Comparison of ENCODE assay signal across 13 cellular contexts in genomic region chr20:37914367-37914671, GRCh38. TPM values are rescaled to one million over a fixed set of nuclear protein-coding genes. Genes with fewer than 3 reads are reported as not detected.
DNase-seq lines count a peak whose midpoint lies in the region; ATAC-seq and TF ChIP-seq lines count a peak whose summit lies in the region.
"Had no signal": no experiment of that assay in that cellular context is flagged by ENCODE, and none has a peak within 500 bp of the region (broad histone marks: within the 10 kb centered on the region; RNA-seq: fewer than 3 reads in every experiment).

No MANE protein-coding gene starts in this region.

- no peak overlapping the region for H3K27ac ChIP-seq in BLaER1 treated with 17β-estradiol and CSF1 and Interleukin-3, amounts not matched to agents 10 nM and 100 nM
- H3K27ac ChIP-seq in Karpas-422 (ENCODE audit: low read length) (no peak overlapping the region), dorsolateral prefrontal cortex (peak overlapping the region in 3 of 59 donors; percentile 10 to 43 (median 23))

- H3K27me3 ChIP-seq in BLaER1 treated with 17β-estradiol and CSF1 and Interleukin-3, amounts not matched to agents 10 nM and 100 nM, result peaks cover 41 to 85% (median 71%) of the 10 kb centered on the region in 11 experiments
- no peaks in the 10 kb centered on the region for H3K27me3 ChIP-seq in Karpas-422 (ENCODE audit: low read length)
- peaks cover 0 to 75% (median 8%) of the 10 kb centered on the region in 45 donors for H3K27me3 ChIP-seq in dorsolateral prefrontal cortex

- no peak for TF ChIP-seq CTCF in dorsolateral prefrontal cortex (IDR thresholded peaks at IDR 0.05 in 54 of 56, conservative IDR thresholded peaks at IDR 0.05 in 2 of 56; ENCODE audit: low read depth in 1 of 56, partially characterized antibody in 56 of 56)
- TF ChIP-seq CTCF in omental fat pad (IDR thresholded peaks at IDR 0.05), result no peak

- DNase-seq in Karpas-422, result no peak
- no peak for DNase-seq in dorsolateral prefrontal cortex
- DNase-seq in natural killer cell treated with Interleukin-12 subunit alpha and Interleukin-12 subunit beta and Interleukin-15 and Interleukin-18, amount 100 ng/mL, for 72 hours (ENCODE audit: low spot score), result no peak
- DNase-seq in omental fat pad (ENCODE audit: low spot score), result no peak
- no peak for DNase-seq in SHP77 treated with DMSO at 0.1 percent for 48 hours (lab: John Stamatoyannopoulos, UW)
- DNase-seq in activated CD4-positive, CD25-positive, alpha-beta regulatory T cell (lab: John Stamatoyannopoulos, UW), result no peak
- DNase-seq: amniotic stem cell; effector CD8-positive, alpha-beta T cell; left colon; MV-4-11; PC-3 had no signal

- peaks cover 0 to 26% of the 10 kb centered on the region in 2 donors for H3K27me3 Mint-ChIP-seq in natural killer cell treated with Interleukin-12 subunit alpha and Interleukin-12 subunit beta and Interleukin-15 and Interleukin-18, amount 100 ng/mL, for 72 hours

- H3K9me3 Mint-ChIP-seq in natural killer cell treated with Interleukin-12 subunit alpha and Interleukin-12 subunit beta and Interleukin-15 and Interleukin-18, amount 100 ng/mL, for 72 hours, result no peaks in the 10 kb centered on the region

- H3K9me3 ChIP-seq in BLaER1 treated with 17β-estradiol and CSF1 and Interleukin-3, amounts not matched to agents 10 nM and 100 nM (replicated peaks in 1 of 11), result no peaks in the 10 kb centered on the region
- H3K9me3 ChIP-seq in Karpas-422 (ENCODE audit: low read length), result no peaks in the 10 kb centered on the region

- no peak overlapping the region for H3K4me3 ChIP-seq in BLaER1 treated with 17β-estradiol and CSF1 and Interleukin-3, amounts not matched to agents 10 nM and 100 nM
- no peak overlapping the region for H3K4me3 ChIP-seq in Karpas-422 (ENCODE audit: low read length)
- H3K4me3 ChIP-seq in dorsolateral prefrontal cortex, result peak overlapping the region in 32 of 59 donors; percentile 4 to 58 (median 44)

- no peaks in the 10 kb centered on the region for H3K36me3 Mint-ChIP-seq in natural killer cell treated with Interleukin-12 subunit alpha and Interleukin-12 subunit beta and Interleukin-15 and Interleukin-18, amount 100 ng/mL, for 72 hours

- no peaks in the 10 kb centered on the region for H3K9me2 ChIP-seq in Karpas-422 (replicated peaks; ENCODE audit: insufficient read depth, low read length)

- H3K9ac ChIP-seq in BLaER1 treated with 17β-estradiol and CSF1 and Interleukin-3, amounts not matched to agents 10 nM and 100 nM, result peak overlapping the region in 2 of 11 experiments; percentile 3 to 43; a peak in 1 of 22 replicates
- H3K9ac ChIP-seq in Karpas-422 (ENCODE audit: low read length), result 0 out of 2 replicates have a peak overlapping the region, but pooled peaks have one; percentile 8

- ATAC-seq in natural killer cell treated with Interleukin-12 subunit alpha and Interleukin-12 subunit beta and Interleukin-15 and Interleukin-18, amount 100 ng/mL, for 72 hours, result no peak
- ATAC-seq in omental fat pad (ENCODE audit: low FRiP score) (no peak), HG02870 (IDR thresholded peaks at IDR 0.05; ENCODE audit: unreplicated experiment) (no peak)
- ATAC-seq: PC-3 had no signal

- H3K4me1 ChIP-seq in BLaER1 treated with 17β-estradiol and CSF1 and Interleukin-3, amounts not matched to agents 10 nM and 100 nM, result peaks cover 0 to 15% (median 8%) of the 10 kb centered on the region in 10 experiments; a peak in 17 of 20 replicates
- H3K4me1 ChIP-seq in Karpas-422 (ENCODE audit: low read length), result peaks cover 17% of the 10 kb centered on the region

- H3K4me2 ChIP-seq in BLaER1 treated with 17β-estradiol and CSF1 and Interleukin-3, amounts not matched to agents 10 nM and 100 nM, result peak overlapping the region; percentile 34 to 75 (median 59); a peak in 20 of 22 replicates
- H3K4me2 ChIP-seq in Karpas-422 (ENCODE audit: low read depth, low read length, poor library complexity, severe bottlenecking), result peak overlapping the region; percentile 41

- H2AFZ ChIP-seq in Karpas-422 (ENCODE audit: low read length), result no peak overlapping the region

- H3K4me1 Mint-ChIP-seq in natural killer cell treated with Interleukin-12 subunit alpha and Interleukin-12 subunit beta and Interleukin-15 and Interleukin-18, amount 100 ng/mL, for 72 hours (ENCODE audit: low read depth in 2 of 2), result peaks cover 14 to 15% of the 10 kb centered on the region in 2 donors

- H3K36me3 ChIP-seq in BLaER1 treated with 17β-estradiol and CSF1 and Interleukin-3, amounts not matched to agents 10 nM and 100 nM, result no peaks in the 10 kb centered on the region
- H3K36me3 ChIP-seq in Karpas-422 (ENCODE audit: insufficient read depth, low read length), result no peaks in the 10 kb centered on the region

- intact Hi-C loops in dorsolateral prefrontal cortex (cut with DNase I), result no loop called here

- peaks cover 0 to 11% (median 0%) of the 10 kb centered on the region in 11 experiments; a peak in 6 of 22 replicates for H4K20me1 ChIP-seq in BLaER1 treated with 17β-estradiol and CSF1 and Interleukin-3, amounts not matched to agents 10 nM and 100 nM
- no peaks in the 10 kb centered on the region for H4K20me1 ChIP-seq in Karpas-422 (ENCODE audit: insufficient read depth, low read depth, low read length)

- no peaks in the 10 kb centered on the region for H3K79me2 ChIP-seq in Karpas-422 (ENCODE audit: low read length)

- H3K27ac Mint-ChIP-seq in natural killer cell treated with Interleukin-12 subunit alpha and Interleukin-12 subunit beta and Interleukin-15 and Interleukin-18, amount 100 ng/mL, for 72 hours, result peak overlapping the region in 1 of 2 donors; percentile 78

- H3K4me3 Mint-ChIP-seq in natural killer cell treated with Interleukin-12 subunit alpha and Interleukin-12 subunit beta and Interleukin-15 and Interleukin-18, amount 100 ng/mL, for 72 hours, result peak overlapping the region; percentile 64

RNA-seq across cellular contexts. Expression of gene VSTM2L, which starts 11.4 kb away (rescaled TPM):
- 0.14 TPM in 1 of 2 replicates, not detected in the other for total RNA-seq in Karpas-422 (2014; rRNA removed; shearing (Covaris generic); ENCODE audit: low replicate concordance)
- total RNA-seq in dorsolateral prefrontal cortex (100 to 1,000 TPM in 68 of 120 experiments, 10 to 100 TPM in 52; 24.0 to 168 (median 105) TPM), omental fat pad (under 1 TPM; 0.37 to 0.94 (median 0.62) TPM)
- under 1 TPM; 0.14 to 0.75 TPM for total RNA-seq in natural killer cell treated with Interleukin-12 subunit alpha and Interleukin-12 subunit beta and Interleukin-15 and Interleukin-18, amount 100 ng/mL, for 72 hours

Comparison
In these comparisons a context has a peak if more than half of its experiments do, and no peak if none do; other contexts are left out.
1. H3K4me3 ChIP-seq: peak in dorsolateral prefrontal cortex (32 of 59); none in BLaER1 treated with 17β-estradiol and CSF1 and Interleukin-3, amounts not matched to agents 10 nM and 100 nM (0 of 10) and Karpas-422 (single experiment).
2. RNA of gene VSTM2L, which starts 11.4 kb away (total RNA-seq): 24.0 to 168 TPM in dorsolateral prefrontal cortex; 0.14 to 0.75 TPM in natural killer cell treated with Interleukin-12 subunit alpha and Interleukin-12 subunit beta and Interleukin-15 and Interleukin-18, amount 100 ng/mL, for 72 hours, 0.37 to 0.94 TPM in omental fat pad and 0.14 TPM in Karpas-422; every median in the first group is over 10 times any median in the second.